Comparison of ENCODE assay signal across 9 cellular contexts in the genomic region with DNA sequence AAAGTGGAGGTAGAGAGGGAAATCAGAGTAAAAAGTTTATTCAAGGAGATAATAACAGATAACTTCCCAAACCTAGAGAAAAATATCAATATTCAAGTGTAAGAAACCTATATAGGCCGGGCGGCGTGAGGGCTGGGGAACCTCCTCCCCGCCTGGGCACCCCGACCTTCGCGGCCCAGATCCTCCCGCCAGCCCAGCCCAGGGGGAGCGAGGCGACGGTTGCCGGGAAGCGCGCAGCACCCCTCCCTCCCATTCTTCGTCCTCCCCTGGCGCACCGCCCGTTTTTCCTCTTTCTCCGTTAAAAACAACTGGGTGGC. TPM values are rescaled to one million over a fixed set of nuclear protein-coding genes. Genes with fewer than 3 reads are reported as not detected.
DNase-seq lines count a peak whose midpoint lies in the region; ATAC-seq, FAIRE-seq and TF ChIP-seq lines count a peak whose summit lies in the region.
"Had no signal": no experiment of that assay in that cellular context is flagged by ENCODE, and none has a peak within 500 bp of the region (broad histone marks: within the 10 kb centered on the region; RNA-seq: fewer than 3 reads in every experiment).

No MANE protein-coding gene starts in this region.

- FAIRE-seq in astrocyte (lab: Jason Lieb, UNC): no peak

- peak overlapping the region; percentile 88 for H2AFZ ChIP-seq in astrocyte (ENCODE audit: low read depth, low read length)
- peak overlapping the region; percentile 100 for H2AFZ ChIP-seq in smooth muscle cell (ENCODE audit: low read depth)

- no peak for ATAC-seq in HG02642 (IDR thresholded peaks at IDR 0.05; ENCODE audit: poor library complexity, unreplicated experiment)

- H3F3A ChIP-seq in smooth muscle cell (ENCODE audit: low read depth): no peaks in the 10 kb centered on the region

- WGBS in HUES64: 5% methylated on average over 14 of the region's 19 CpGs
- 3% methylated on average over 18 of the region's 19 CpGs for whole genome bisulfite sequencing in smooth muscle cell (ENCODE audit: low lambda C conversion rate)

- H3K9me3 ChIP-seq in HUES64 (ENCODE audit: insufficient read depth, low read depth, low read length): no peaks in the 10 kb centered on the region
- H3K9me3 ChIP-seq in astrocyte (ENCODE audit: insufficient read depth, low read depth, low read length): no peaks in the 10 kb centered on the region
- H3K9me3 ChIP-seq in iPS-18a (ENCODE audit: control insufficient read depth, low read depth, low read length): no peaks in the 10 kb centered on the region
- no peaks in the 10 kb centered on the region for H3K9me3 ChIP-seq in smooth muscle cell (replicated peaks; ENCODE audit: low read depth)
- H3K9me3 ChIP-seq: neutrophil had no signal

- H3K4me1 ChIP-seq in HUES64 (ENCODE audit: insufficient read depth, low read length) (0 out of 2 replicates have a peak, but pooled peaks cover 17% of the 10 kb centered on the region), astrocyte (ENCODE audit: insufficient read depth, low read length) (no peaks in the 10 kb centered on the region), iPS-18a (ENCODE audit: control insufficient read depth, low read depth, low read length) (peaks cover 8% of the 10 kb centered on the region), smooth muscle cell (ENCODE audit: low read depth) (no peaks in the 10 kb centered on the region)

- peak overlapping the region; percentile 86 for H3K4me3 ChIP-seq in HUES64 (ENCODE audit: low read length)
- H3K4me3 ChIP-seq in astrocyte (ENCODE audit: insufficient read depth, low read depth, low read length): peak overlapping the region; percentile 57
- H3K4me3 ChIP-seq in iPS-18a (ENCODE audit: low read length): peak overlapping the region; percentile 72
- peak overlapping the region; percentile 73 for H3K4me3 ChIP-seq in smooth muscle cell

- no peak overlapping the region for H3K27ac ChIP-seq in HUES64 (ENCODE audit: low read depth, low read length)
- no peak overlapping the region for H3K27ac ChIP-seq in astrocyte (ENCODE audit: low read depth, low read length)
- H3K27ac ChIP-seq in iPS-18a (ENCODE audit: low read length): no peak overlapping the region
- no peak overlapping the region for H3K27ac ChIP-seq in smooth muscle cell (ENCODE audit: low read depth)
- H3K27ac ChIP-seq: neutrophil had no signal

- H3K27me3 Mint-ChIP-seq in astrocyte (ENCODE audit: low read depth, unreplicated experiment): peaks cover 11% of the 10 kb centered on the region

- peak overlapping the region; percentile 68 for H3K9ac ChIP-seq in HUES64 (ENCODE audit: low read depth, low read length)
- H3K9ac ChIP-seq in astrocyte (ENCODE audit: low read length): no peak overlapping the region
- peak overlapping the region; percentile 28 for H3K9ac ChIP-seq in iPS-18a (ENCODE audit: low read length)
- no peak overlapping the region for H3K9ac ChIP-seq in smooth muscle cell (ENCODE audit: low read depth)

- peak overlapping the region; percentile 89 for H3K4me2 ChIP-seq in astrocyte (ENCODE audit: low read length)
- peak overlapping the region; percentile 83 for H3K4me2 ChIP-seq in smooth muscle cell

- peaks cover 2% of the 10 kb centered on the region for H3K36me3 Mint-ChIP-seq in astrocyte (ENCODE audit: low read depth, unreplicated experiment)

- no peak for DNase-seq in astrocyte (ENCODE audit: low read depth)
- DNase-seq in smooth muscle cell (lab: John Stamatoyannopoulos, UW; ENCODE audit: unreplicated experiment): no peak
- no peak for DNase-seq in NCI-H1048 (lab: John Stamatoyannopoulos, UW)
- DNase-seq in NCI-H524 (lab: John Stamatoyannopoulos, UW): no peak
- no peak for DNase-seq in dermis blood vessel endothelial cell

- H3K27me3 ChIP-seq in HUES64 (ENCODE audit: insufficient read depth, low read length) (peaks cover 44% of the 10 kb centered on the region), astrocyte (ENCODE audit: insufficient read depth, low read length) (peaks cover 33% of the 10 kb centered on the region), iPS-18a (ENCODE audit: control insufficient read depth, insufficient read depth, low read length) (peaks cover 33% of the 10 kb centered on the region), smooth muscle cell (ENCODE audit: low read depth) (no peaks in the 10 kb centered on the region)

- peaks cover 12% of the 10 kb centered on the region for H3K4me1 Mint-ChIP-seq in astrocyte (ENCODE audit: low read depth, unreplicated experiment)

- H4K20me1 ChIP-seq in astrocyte (ENCODE audit: insufficient read depth, low read length): no peaks in the 10 kb centered on the region
- no peaks in the 10 kb centered on the region for H4K20me1 ChIP-seq in smooth muscle cell (ENCODE audit: low read depth)

- peaks cover 7% of the 10 kb centered on the region for H3K9me3 Mint-ChIP-seq in astrocyte (ENCODE audit: unreplicated experiment)

- H3K79me2 ChIP-seq in astrocyte (ENCODE audit: insufficient read depth, low read length) (no peaks in the 10 kb centered on the region), smooth muscle cell (ENCODE audit: low read depth) (no peaks in the 10 kb centered on the region)

- peak overlapping the region; percentile 78 for H3K4me3 Mint-ChIP-seq in astrocyte (ENCODE audit: unreplicated experiment)

- H3K36me3 ChIP-seq in HUES64 (ENCODE audit: insufficient read depth, low read length) (no peaks in the 10 kb centered on the region), astrocyte (ENCODE audit: insufficient read depth, low read length) (no peaks in the 10 kb centered on the region), iPS-18a (ENCODE audit: control insufficient read depth, low read depth, low read length) (no peaks in the 10 kb centered on the region), smooth muscle cell (ENCODE audit: low read depth) (no peaks in the 10 kb centered on the region)
- H3K36me3 ChIP-seq: neutrophil had no signal

- no peak overlapping the region for H3K27ac Mint-ChIP-seq in astrocyte (ENCODE audit: unreplicated experiment)

- TF ChIP-seq CTCF in astrocyte (IDR thresholded peaks at IDR 0.05; ENCODE audit: insufficient read depth, low read depth, low read length): no peak
- TF ChIP-seq CTCF in smooth muscle cell (IDR thresholded peaks at IDR 0.05; ENCODE audit: borderline replicate concordance, insufficient read depth, poor library complexity, severe bottlenecking): no peak

RNA-seq across cellular contexts. Expression of a gene that starts 32.4 kb away (rescaled TPM):
- not detected for polyA plus RNA-seq in HUES64 (2013, experiment 1 of 2)
- 0.51 TPM for polyA plus RNA-seq in HUES64 (2013, experiment 2 of 2)
- total RNA-seq in astrocyte (0.22 and 0.27 TPM in 2 replicates), smooth muscle cell (1.9 TPM in 1 of 2 replicates, not detected in the other), dermis blood vessel endothelial cell (not detected in 2 replicates)
- polyA plus RNA-seq in smooth muscle cell: 0.64 and 1.0 TPM in 2 replicates

Comparison
In these comparisons a context has a peak if more than half of its experiments do, and no peak if none do; other contexts are left out.
1. H3K9ac ChIP-seq: peak in HUES64 (single experiment) and iPS-18a (single experiment); none in astrocyte (single experiment) and smooth muscle cell (single experiment).
2. Peak in every context shown above with its lines, with median percentiles within 50 percentile points of each other: H3K4me3 ChIP-seq.